In the genomic region with DNA sequence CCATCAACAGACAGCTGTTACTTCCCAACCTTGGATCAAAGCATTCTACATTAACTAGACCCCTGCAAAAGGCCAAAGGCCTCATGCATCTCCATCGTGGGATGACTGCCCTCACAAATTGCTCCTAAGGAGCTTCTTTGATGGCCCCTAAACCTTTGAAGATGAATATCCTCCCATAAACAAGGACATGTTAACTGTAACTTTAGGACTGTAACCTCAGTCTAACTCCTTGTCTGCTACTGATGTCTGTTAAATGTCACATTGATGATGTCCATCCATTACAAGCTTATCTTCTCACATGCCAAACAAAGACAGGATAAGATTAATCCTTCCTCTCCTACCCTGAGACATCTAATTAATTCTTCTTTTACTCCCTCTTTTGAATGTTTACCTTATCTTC, we compare ENCODE assay signal across 20 cellular contexts.
DNase-seq lines count a peak whose midpoint lies in the region; ATAC-seq and TF ChIP-seq lines count a peak whose summit lies in the region.
"Had no signal": no experiment of that assay in that cellular context is flagged by ENCODE, and none has a peak within 500 bp of the region (broad histone marks: within the 10 kb centered on the region; RNA-seq: fewer than 3 reads in every experiment).

No MANE protein-coding gene starts in this region.

- H3K56ac ChIP-seq in mesendoderm (ENCODE audit: low read length): no peak overlapping the region

- peak overlapping the region; percentile 4 for H3K27ac Mint-ChIP-seq in chondrocyte (ENCODE audit: unreplicated experiment)
- H3K27ac Mint-ChIP-seq: CD8-positive, alpha-beta T cell; H9 had no signal

- no peak overlapping the region for H3K4me3 ChIP-seq in cardiac muscle cell
- H3K4me3 ChIP-seq in mesendoderm (ENCODE audit: low read length): no peak overlapping the region
- H3K4me3 ChIP-seq: BLaER1, SK-N-MC had no signal

- H3K4me3 Mint-ChIP-seq in chondrocyte (ENCODE audit: unreplicated experiment): no peak overlapping the region
- H3K4me3 Mint-ChIP-seq: CD8-positive, alpha-beta T cell; H9 had no signal

- H3K27me3 ChIP-seq in cardiac muscle cell (no peaks in the 10 kb centered on the region), mesendoderm (ENCODE audit: insufficient read depth, low read length, poor library complexity) (no peaks in the 10 kb centered on the region)
- H3K27me3 ChIP-seq: BLaER1 had no signal

- no peaks in the 10 kb centered on the region for H3K36me3 ChIP-seq in cardiac muscle cell
- no peaks in the 10 kb centered on the region for H3K36me3 ChIP-seq in mesendoderm (ENCODE audit: control insufficient read depth, insufficient read depth, low read length)
- H3K36me3 ChIP-seq: BLaER1 had no signal

- intact Hi-C loops in left cardiac atrium (cut with DNase I): no loop called here

- H3K27ac ChIP-seq in cardiac muscle cell: peak overlapping the region; percentile 80
- H3K27ac ChIP-seq in mesendoderm (ENCODE audit: low read depth, low read length): peak overlapping the region; percentile 60
- H3K27ac ChIP-seq: BLaER1, HL-60, SK-N-MC had no signal

- no peak overlapping the region for H2BK5ac ChIP-seq in mesendoderm (ENCODE audit: low read length)

- H2AK5ac ChIP-seq in mesendoderm (ENCODE audit: low read length): no peak overlapping the region

- H2BK120ac ChIP-seq in mesendoderm (ENCODE audit: low read depth, low read length): no peak overlapping the region

- no peak overlapping the region for H4K5ac ChIP-seq in mesendoderm (ENCODE audit: low read length)

- DNase-seq in cardiac muscle cell (ENCODE audit: low read depth in 1 of 2, low spot score in 1 of 2) (peak in 1 of 2 donors; percentile 9), left cardiac atrium (no peak), chondrocyte (ENCODE audit: low spot score) (no peak), mesendoderm (peak; percentile 62), NCI-H1436 (lab: John Stamatoyannopoulos, UW) (no peak), AML-193 (lab: John Stamatoyannopoulos, UW) (no peak), NCI-H1105 (lab: John Stamatoyannopoulos, UW) (no peak)
- DNase-seq in activated CD8-positive, alpha-beta memory T cell treated with anti-CD3 and anti-CD28 coated beads, Interleukin-2, amount 50 U/mL, for 48 hours: no peak
- DNase-seq: 8988T; CD8-positive, alpha-beta T cell; DMS79 treated with DMSO at 0.1 percent for 48 hours; H9; NCI-H1417 treated with DMSO at 0.1 percent for 48 hours; NCI-H2029; NCI-H510A; NCI-H774 had no signal

- H3K9me3 Mint-ChIP-seq in chondrocyte (ENCODE audit: low read depth): peaks cover 7% of the 10 kb centered on the region

- H3K18ac ChIP-seq in mesendoderm (ENCODE audit: low read length): no peak overlapping the region

- no peak overlapping the region for H4K8ac ChIP-seq in mesendoderm (ENCODE audit: low read depth, low read length)

- no CpG with 5 or more reads among the region's 1 CpG for WGBS in mesendoderm (ENCODE audit: extremely low coverage, insufficient coverage, low lambda C conversion rate)

- ATAC-seq in left cardiac atrium: no peak
- ATAC-seq: CD8-positive, alpha-beta T cell; Panc1 had no signal

- H3K79me2 ChIP-seq in mesendoderm (ENCODE audit: control insufficient read depth, insufficient read depth, low read length): no peaks in the 10 kb centered on the region

- TF ChIP-seq CTCF in cardiac muscle cell (IDR thresholded peaks at IDR 0.05; ENCODE audit: low read depth, low read length) (no peak), chondrocyte (IDR thresholded peaks at IDR 0.05) (no peak)

- H3K4me1 Mint-ChIP-seq in chondrocyte (ENCODE audit: low read depth): peaks cover 28% of the 10 kb centered on the region
- H3K4me1 Mint-ChIP-seq: H9 had no signal

- H3K9me3 ChIP-seq in cardiac muscle cell (ENCODE audit: low read depth): no peaks in the 10 kb centered on the region

- no peaks in the 10 kb centered on the region for H3K79me1 ChIP-seq in mesendoderm (ENCODE audit: low read length)

- H3K4me1 ChIP-seq in cardiac muscle cell (ENCODE audit: low read depth): peaks cover 27% of the 10 kb centered on the region
- H3K4me1 ChIP-seq in mesendoderm (ENCODE audit: control insufficient read depth, low read depth, low read length): no peaks in the 10 kb centered on the region
- H3K4me1 ChIP-seq: BLaER1 had no signal

- no peaks in the 10 kb centered on the region for H3K27me3 Mint-ChIP-seq in chondrocyte (ENCODE audit: low read depth)

- H3K23ac ChIP-seq in mesendoderm (ENCODE audit: low read length): no peak overlapping the region

- no peak overlapping the region for H3K9ac ChIP-seq in mesendoderm (ENCODE audit: low read length)
- H3K9ac ChIP-seq: BLaER1 had no signal

- no peak overlapping the region for H2BK15ac ChIP-seq in mesendoderm (replicated peaks; ENCODE audit: low read depth)

- H3K36me3 Mint-ChIP-seq in chondrocyte (ENCODE audit: low read depth): peaks cover 2% of the 10 kb centered on the region
- H3K36me3 Mint-ChIP-seq: CD8-positive, alpha-beta T cell had no signal

- H3K4me2 ChIP-seq in mesendoderm (ENCODE audit: low read length): no peak overlapping the region
- H3K4me2 ChIP-seq: BLaER1 had no signal

- no peak overlapping the region for H3K4ac ChIP-seq in mesendoderm (ENCODE audit: low read depth, low read length)
